2 cellular contexts compared by ENCODE assay signal in the genomic region with DNA sequence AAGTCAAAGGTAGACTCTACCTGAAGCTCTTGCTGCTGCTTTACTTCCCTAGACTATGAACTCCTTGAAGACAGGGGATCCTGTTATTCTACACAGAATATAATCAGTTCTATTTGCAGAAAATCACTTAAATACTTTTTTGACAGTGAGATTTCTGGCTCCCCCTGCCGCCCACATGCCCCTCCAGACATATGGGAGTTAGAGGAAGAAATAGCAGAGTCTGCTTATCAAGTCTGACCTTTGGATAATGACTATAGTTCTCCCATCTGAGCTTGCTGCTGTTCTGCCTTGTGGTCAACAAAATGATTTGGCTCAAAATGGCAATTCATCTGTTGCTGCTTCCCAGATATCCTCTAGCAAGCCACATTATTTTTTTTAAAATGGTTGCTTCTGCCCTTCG.
TF ChIP-seq lines count a peak whose summit lies in the region.

No MANE protein-coding gene starts in this region.

TF ChIP-seq in GM23338, 12 proteins besides CTCF, POLR2A, EP300 and RAD21 (continues in another document):
- TF ChIP-seq, protein P1, sequence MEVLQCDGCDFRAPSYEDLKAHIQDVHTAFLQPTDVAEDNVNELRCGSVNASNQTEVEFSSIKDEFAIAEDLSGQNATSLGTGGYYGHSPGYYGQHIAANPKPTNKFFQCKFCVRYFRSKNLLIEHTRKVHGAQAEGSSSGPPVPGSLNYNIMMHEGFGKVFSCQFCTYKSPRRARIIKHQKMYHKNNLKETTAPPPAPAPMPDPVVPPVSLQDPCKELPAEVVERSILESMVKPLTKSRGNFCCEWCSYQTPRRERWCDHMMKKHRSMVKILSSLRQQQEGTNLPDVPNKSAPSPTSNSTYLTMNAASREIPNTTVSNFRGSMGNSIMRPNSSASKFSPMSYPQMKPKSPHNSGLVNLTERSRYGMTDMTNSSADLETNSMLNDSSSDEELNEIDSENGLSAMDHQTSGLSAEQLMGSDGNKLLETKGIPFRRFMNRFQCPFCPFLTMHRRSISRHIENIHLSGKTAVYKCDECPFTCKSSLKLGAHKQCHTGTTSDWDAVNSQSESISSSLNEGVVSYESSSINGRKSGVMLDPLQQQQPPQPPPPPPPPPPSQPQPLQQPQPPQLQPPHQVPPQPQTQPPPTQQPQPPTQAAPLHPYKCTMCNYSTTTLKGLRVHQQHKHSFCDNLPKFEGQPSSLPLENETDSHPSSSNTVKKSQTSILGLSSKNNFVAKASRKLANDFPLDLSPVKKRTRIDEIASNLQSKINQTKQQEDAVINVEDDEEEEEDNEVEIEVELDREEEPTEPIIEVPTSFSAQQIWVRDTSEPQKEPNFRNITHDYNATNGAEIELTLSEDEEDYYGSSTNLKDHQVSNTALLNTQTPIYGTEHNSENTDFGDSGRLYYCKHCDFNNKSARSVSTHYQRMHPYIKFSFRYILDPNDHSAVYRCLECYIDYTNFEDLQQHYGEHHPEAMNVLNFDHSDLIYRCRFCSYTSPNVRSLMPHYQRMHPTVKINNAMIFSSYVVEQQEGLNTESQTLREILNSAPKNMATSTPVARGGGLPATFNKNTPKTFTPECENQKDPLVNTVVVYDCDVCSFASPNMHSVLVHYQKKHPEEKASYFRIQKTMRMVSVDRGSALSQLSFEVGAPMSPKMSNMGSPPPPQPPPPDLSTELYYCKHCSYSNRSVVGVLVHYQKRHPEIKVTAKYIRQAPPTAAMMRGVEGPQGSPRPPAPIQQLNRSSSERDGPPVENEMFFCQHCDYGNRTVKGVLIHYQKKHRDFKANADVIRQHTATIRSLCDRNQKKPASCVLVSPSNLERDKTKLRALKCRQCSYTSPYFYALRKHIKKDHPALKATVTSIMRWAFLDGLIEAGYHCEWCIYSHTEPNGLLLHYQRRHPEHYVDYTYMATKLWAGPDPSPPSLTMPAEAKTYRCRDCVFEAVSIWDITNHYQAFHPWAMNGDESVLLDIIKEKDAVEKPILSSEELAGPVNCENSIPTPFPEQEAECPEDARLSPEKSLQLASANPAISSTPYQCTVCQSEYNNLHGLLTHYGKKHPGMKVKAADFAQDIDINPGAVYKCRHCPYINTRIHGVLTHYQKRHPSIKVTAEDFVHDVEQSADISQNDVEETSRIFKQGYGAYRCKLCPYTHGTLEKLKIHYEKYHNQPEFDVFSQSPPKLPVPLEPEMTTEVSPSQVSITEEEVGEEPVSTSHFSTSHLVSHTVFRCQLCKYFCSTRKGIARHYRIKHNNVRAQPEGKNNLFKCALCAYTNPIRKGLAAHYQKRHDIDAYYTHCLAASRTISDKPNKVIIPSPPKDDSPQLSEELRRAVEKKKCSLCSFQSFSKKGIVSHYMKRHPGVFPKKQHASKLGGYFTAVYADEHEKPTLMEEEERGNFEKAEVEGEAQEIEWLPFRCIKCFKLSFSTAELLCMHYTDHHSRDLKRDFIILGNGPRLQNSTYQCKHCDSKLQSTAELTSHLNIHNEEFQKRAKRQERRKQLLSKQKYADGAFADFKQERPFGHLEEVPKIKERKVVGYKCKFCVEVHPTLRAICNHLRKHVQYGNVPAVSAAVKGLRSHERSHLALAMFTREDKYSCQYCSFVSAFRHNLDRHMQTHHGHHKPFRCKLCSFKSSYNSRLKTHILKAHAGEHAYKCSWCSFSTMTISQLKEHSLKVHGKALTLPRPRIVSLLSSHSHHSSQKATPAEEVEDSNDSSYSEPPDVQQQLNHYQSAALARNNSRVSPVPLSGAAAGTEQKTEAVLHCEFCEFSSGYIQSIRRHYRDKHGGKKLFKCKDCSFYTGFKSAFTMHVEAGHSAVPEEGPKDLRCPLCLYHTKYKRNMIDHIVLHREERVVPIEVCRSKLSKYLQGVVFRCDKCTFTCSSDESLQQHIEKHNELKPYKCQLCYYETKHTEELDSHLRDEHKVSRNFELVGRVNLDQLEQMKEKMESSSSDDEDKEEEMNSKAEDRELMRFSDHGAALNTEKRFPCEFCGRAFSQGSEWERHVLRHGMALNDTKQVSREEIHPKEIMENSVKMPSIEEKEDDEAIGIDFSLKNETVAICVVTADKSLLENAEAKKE (CRISPR knock-in tag; IDR thresholded peaks at IDR 0.05), result no peak
- TF ChIP-seq, protein P2, sequence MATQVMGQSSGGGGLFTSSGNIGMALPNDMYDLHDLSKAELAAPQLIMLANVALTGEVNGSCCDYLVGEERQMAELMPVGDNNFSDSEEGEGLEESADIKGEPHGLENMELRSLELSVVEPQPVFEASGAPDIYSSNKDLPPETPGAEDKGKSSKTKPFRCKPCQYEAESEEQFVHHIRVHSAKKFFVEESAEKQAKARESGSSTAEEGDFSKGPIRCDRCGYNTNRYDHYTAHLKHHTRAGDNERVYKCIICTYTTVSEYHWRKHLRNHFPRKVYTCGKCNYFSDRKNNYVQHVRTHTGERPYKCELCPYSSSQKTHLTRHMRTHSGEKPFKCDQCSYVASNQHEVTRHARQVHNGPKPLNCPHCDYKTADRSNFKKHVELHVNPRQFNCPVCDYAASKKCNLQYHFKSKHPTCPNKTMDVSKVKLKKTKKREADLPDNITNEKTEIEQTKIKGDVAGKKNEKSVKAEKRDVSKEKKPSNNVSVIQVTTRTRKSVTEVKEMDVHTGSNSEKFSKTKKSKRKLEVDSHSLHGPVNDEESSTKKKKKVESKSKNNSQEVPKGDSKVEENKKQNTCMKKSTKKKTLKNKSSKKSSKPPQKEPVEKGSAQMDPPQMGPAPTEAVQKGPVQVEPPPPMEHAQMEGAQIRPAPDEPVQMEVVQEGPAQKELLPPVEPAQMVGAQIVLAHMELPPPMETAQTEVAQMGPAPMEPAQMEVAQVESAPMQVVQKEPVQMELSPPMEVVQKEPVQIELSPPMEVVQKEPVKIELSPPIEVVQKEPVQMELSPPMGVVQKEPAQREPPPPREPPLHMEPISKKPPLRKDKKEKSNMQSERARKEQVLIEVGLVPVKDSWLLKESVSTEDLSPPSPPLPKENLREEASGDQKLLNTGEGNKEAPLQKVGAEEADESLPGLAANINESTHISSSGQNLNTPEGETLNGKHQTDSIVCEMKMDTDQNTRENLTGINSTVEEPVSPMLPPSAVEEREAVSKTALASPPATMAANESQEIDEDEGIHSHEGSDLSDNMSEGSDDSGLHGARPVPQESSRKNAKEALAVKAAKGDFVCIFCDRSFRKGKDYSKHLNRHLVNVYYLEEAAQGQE (IDR thresholded peaks at IDR 0.05; ENCODE audit: unreplicated experiment), result no peak
- no peak for TF ChIP-seq POLR2AphosphoS5 (IDR thresholded peaks at IDR 0.05; ENCODE audit: low read depth)
- no peak for TF ChIP-seq ZNF114 (CRISPR knock-in tag; IDR thresholded peaks at IDR 0.05)
- no peak for TF ChIP-seq CREB1 (CRISPR knock-in tag; IDR thresholded peaks at IDR 0.05; ENCODE audit: low read depth)
- TF ChIP-seq, protein P3, sequence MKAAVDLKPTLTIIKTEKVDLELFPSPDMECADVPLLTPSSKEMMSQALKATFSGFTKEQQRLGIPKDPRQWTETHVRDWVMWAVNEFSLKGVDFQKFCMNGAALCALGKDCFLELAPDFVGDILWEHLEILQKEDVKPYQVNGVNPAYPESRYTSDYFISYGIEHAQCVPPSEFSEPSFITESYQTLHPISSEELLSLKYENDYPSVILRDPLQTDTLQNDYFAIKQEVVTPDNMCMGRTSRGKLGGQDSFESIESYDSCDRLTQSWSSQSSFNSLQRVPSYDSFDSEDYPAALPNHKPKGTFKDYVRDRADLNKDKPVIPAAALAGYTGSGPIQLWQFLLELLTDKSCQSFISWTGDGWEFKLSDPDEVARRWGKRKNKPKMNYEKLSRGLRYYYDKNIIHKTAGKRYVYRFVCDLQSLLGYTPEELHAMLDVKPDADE (IDR thresholded peaks at IDR 0.05), result no peak
- TF ChIP-seq EZH2phosphoT487 (IDR thresholded peaks at IDR 0.05; ENCODE audit: unreplicated experiment), result no peak
- TF ChIP-seq JUNB (IDR thresholded peaks at IDR 0.05; ENCODE audit: unreplicated experiment), result no peak
- TF ChIP-seq STAT1 (IDR thresholded peaks at IDR 0.05; ENCODE audit: unreplicated experiment), result no peak
- no peak for TF ChIP-seq EZH2 (IDR thresholded peaks at IDR 0.05; ENCODE audit: low read depth, unreplicated experiment)

TF ChIP-seq in HepG2, 621 proteins besides CTCF, POLR2A, EP300 and RAD21 (continued from another document):
- TF ChIP-seq, protein P4, sequence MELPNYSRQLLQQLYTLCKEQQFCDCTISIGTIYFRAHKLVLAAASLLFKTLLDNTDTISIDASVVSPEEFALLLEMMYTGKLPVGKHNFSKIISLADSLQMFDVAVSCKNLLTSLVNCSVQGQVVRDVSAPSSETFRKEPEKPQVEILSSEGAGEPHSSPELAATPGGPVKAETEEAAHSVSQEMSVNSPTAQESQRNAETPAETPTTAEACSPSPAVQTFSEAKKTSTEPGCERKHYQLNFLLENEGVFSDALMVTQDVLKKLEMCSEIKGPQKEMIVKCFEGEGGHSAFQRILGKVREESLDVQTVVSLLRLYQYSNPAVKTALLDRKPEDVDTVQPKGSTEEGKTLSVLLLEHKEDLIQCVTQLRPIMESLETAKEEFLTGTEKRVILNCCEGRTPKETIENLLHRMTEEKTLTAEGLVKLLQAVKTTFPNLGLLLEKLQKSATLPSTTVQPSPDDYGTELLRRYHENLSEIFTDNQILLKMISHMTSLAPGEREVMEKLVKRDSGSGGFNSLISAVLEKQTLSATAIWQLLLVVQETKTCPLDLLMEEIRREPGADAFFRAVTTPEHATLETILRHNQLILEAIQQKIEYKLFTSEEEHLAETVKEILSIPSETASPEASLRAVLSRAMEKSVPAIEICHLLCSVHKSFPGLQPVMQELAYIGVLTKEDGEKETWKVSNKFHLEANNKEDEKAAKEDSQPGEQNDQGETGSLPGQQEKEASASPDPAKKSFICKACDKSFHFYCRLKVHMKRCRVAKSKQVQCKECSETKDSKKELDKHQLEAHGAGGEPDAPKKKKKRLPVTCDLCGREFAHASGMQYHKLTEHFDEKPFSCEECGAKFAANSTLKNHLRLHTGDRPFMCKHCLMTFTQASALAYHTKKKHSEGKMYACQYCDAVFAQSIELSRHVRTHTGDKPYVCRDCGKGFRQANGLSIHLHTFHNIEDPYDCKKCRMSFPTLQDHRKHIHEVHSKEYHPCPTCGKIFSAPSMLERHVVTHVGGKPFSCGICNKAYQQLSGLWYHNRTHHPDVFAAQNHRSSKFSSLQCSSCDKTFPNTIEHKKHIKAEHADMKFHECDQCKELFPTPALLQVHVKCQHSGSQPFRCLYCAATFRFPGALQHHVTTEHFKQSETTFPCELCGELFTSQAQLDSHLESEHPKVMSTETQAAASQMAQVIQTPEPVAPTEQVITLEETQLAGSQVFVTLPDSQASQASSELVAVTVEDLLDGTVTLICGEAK (IDR thresholded peaks at IDR 0.05), result no peak
- TF ChIP-seq, protein P4 (CRISPR knock-in tag; IDR thresholded peaks at IDR 0.05), result no peak
- TF ChIP-seq ZFAT (CRISPR knock-in tag; conservative IDR thresholded peaks at IDR 0.05) (no peak), SSRP1 (CRISPR knock-in tag; IDR thresholded peaks at IDR 0.05) (no peak), CC2D1A (CRISPR knock-in tag; IDR thresholded peaks at IDR 0.05) (no peak), FOSL2 (CRISPR knock-in tag; IDR thresholded peaks at IDR 0.05) (no peak), ZNF678 (CRISPR knock-in tag; IDR thresholded peaks at IDR 0.05) (no peak), HOXA9 (CRISPR knock-in tag; IDR thresholded peaks at IDR 0.05; ENCODE audit: borderline replicate concordance) (no peak), STAG1 (CRISPR knock-in tag; IDR thresholded peaks at IDR 0.05) (peak; percentile 25; the same call in 1 of the 2 replicates), RBAK (CRISPR knock-in tag; IDR thresholded peaks at IDR 0.05) (no peak), ASH2L (IDR thresholded peaks at IDR 0.05; ENCODE audit: insufficient read length, low read depth, low read length) (no peak), RARG (CRISPR knock-in tag; IDR thresholded peaks at IDR 0.05; ENCODE audit: low read depth) (no peak), DR1 (CRISPR knock-in tag; IDR thresholded peaks at IDR 0.05) (no peak), HNF4A (CRISPR knock-in tag; IDR thresholded peaks at IDR 0.05) (0 out of 2 replicates have a peak, but pooled peaks have one; percentile 12), RARA (CRISPR knock-in tag; IDR thresholded peaks at IDR 0.05) (no peak), NRL (CRISPR knock-in tag; IDR thresholded peaks at IDR 0.05; ENCODE audit: borderline replicate concordance) (no peak)
- TF ChIP-seq, protein P5, sequence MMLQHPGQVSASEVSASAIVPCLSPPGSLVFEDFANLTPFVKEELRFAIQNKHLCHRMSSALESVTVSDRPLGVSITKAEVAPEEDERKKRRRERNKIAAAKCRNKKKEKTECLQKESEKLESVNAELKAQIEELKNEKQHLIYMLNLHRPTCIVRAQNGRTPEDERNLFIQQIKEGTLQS (CRISPR knock-in tag; IDR thresholded peaks at IDR 0.05), result no peak
- TF ChIP-seq, protein P6, sequence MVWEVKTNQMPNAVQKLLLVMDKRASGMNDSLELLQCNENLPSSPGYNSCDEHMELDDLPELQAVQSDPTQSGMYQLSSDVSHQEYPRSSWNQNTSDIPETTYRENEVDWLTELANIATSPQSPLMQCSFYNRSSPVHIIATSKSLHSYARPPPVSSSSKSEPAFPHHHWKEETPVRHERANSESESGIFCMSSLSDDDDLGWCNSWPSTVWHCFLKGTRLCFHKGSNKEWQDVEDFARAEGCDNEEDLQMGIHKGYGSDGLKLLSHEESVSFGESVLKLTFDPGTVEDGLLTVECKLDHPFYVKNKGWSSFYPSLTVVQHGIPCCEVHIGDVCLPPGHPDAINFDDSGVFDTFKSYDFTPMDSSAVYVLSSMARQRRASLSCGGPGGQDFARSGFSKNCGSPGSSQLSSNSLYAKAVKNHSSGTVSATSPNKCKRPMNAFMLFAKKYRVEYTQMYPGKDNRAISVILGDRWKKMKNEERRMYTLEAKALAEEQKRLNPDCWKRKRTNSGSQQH (CRISPR knock-in tag; IDR thresholded peaks at IDR 0.05; ENCODE audit: low read depth), result no peak
